ENCODE assay signal across 9 cellular contexts in the genomic region with DNA sequence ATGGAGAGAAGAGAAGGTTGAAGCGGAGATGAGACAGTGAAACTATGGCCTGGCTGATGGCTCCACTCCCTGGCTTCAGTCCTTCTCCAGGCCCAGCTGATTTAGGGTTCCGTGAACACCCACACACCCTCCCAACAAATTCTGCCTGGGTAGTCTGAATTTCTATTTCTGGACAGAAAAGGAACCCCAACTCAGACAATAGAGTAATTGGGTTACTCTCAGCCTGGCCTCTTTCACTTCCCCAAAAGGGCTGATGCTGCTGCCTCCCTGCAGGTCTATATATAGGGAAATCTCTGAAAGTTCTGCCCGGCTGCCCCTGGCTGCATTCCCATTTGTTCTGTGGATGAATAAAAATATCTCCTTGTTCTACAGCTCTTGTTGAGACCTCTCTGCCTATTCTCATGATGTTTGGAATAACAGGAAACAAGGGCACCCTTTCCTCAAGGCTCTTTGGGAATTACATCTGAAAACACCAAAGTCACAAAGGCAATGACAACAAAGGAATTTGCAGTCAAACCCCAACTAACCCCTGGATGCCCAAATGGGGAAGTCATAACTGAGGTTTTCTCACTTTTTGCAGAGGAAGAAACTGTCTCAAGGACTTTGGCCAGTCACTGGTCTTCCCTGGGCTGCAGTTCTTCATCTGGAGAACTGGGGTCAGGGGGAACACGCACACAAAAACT. TPM values are rescaled to one million over a fixed set of nuclear protein-coding genes. Genes with fewer than 3 reads are reported as not detected.
DNase-seq lines count a peak whose midpoint lies in the region; ATAC-seq, FAIRE-seq and TF ChIP-seq lines count a peak whose summit lies in the region.
"Had no signal": no experiment of that assay in that cellular context is flagged by ENCODE, and none has a peak within 500 bp of the region (broad histone marks: within the 10 kb centered on the region; RNA-seq: fewer than 3 reads in every experiment).

No MANE protein-coding gene starts in this region.

- H3K9me3 ChIP-seq in muscle layer of colon (ENCODE audit: low read length): no peaks in the 10 kb centered on the region

- H3K9ac ChIP-seq in muscle layer of colon (ENCODE audit: low read length): no peak overlapping the region

- H3K27me3 Mint-ChIP-seq in mesothelial cell of epicardium (ENCODE audit: low read depth): no peaks in the 10 kb centered on the region

- TF ChIP-seq POLR2A in GM12892 (IDR thresholded peaks at IDR 0.05; ENCODE audit: low read depth, low read length): no peak

- peak; percentile 64 for ATAC-seq in HG02759 (IDR thresholded peaks at IDR 0.05; ENCODE audit: unreplicated experiment)

- peak; percentile 86 for FAIRE-seq in GM12892 (lab: Jason Lieb, UNC)

- H3K4me3 ChIP-seq in muscle layer of colon (ENCODE audit: low read depth in 1 of 2, low read length in 2 of 2): peak overlapping the region in 1 of 2 donors; percentile 5
- H3K4me3 ChIP-seq: SK-N-MC had no signal

- H3K9me3 Mint-ChIP-seq in mesothelial cell of epicardium: no peaks in the 10 kb centered on the region

- peaks cover 11% of the 10 kb centered on the region for H3K4me1 Mint-ChIP-seq in mesothelial cell of epicardium

- H3K36me3 Mint-ChIP-seq in mesothelial cell of epicardium: no peaks in the 10 kb centered on the region

- DNase-seq in GM12892 (ENCODE audit: insufficient read length): peak; percentile 37
- DNase-seq in OCI-M1 (lab: John Stamatoyannopoulos, UW): peak; percentile 22
- no peak for DNase-seq in NCI-H226
- no peak for DNase-seq in mesothelial cell of epicardium (ENCODE audit: low spot score in 2 of 2, unreplicated experiment in 2 of 2)
- DNase-seq in AG08395 (ENCODE audit: low spot score): no peak
- DNase-seq in NCI-H2227 (lab: John Stamatoyannopoulos, UW; ENCODE audit: unreplicated experiment): no peak

- no peaks in the 10 kb centered on the region for H3K27me3 ChIP-seq in muscle layer of colon (ENCODE audit: control insufficient read depth in 1 of 2, insufficient read depth in 2 of 2, low read length in 2 of 2)

- no peak for TF ChIP-seq CTCF in mesothelial cell of epicardium (IDR thresholded peaks at IDR 0.05; ENCODE audit: unreplicated experiment)

- no peak overlapping the region for H3K27ac Mint-ChIP-seq in mesothelial cell of epicardium

- peak overlapping the region; percentile 78 for H3K27ac ChIP-seq in muscle layer of colon (ENCODE audit: low read depth, low read length)
- H3K27ac ChIP-seq: SK-N-MC had no signal

- H3K4me3 Mint-ChIP-seq in mesothelial cell of epicardium: no peak overlapping the region

- H3K36me3 ChIP-seq in muscle layer of colon (ENCODE audit: insufficient read depth, low read length): no peaks in the 10 kb centered on the region

- peaks cover 38% of the 10 kb centered on the region for H3K4me1 ChIP-seq in muscle layer of colon (ENCODE audit: insufficient read depth, low read length)

RNA-seq across cellular contexts. Expression of a gene that starts 11.4 kb away (rescaled TPM):
- 2.7 TPM for polyA plus RNA-seq in GM12892 (2012; ENCODE audit: missing spikeins)
- 7.6 to 9.2 TPM (median 8.0 TPM) in 3 replicates for total RNA-seq in mesothelial cell of epicardium

RNA-seq across cellular contexts. Expression of a gene that starts 30.2 kb away (rescaled TPM):
- 16.0 TPM for polyA plus RNA-seq in GM12892 (2012; ENCODE audit: missing spikeins)
- total RNA-seq in mesothelial cell of epicardium: 99.5 to 104 TPM (median 99.7 TPM) in 3 replicates

Comparison
In these comparisons a context has a peak if more than half of its experiments do, and no peak if none do; other contexts are left out.
1. DNase-seq: peak in GM12892 (single experiment) and OCI-M1 (single experiment); none in NCI-H226 (single experiment), mesothelial cell of epicardium (0 of 2), AG08395 (single experiment) and NCI-H2227 (single experiment).